Comparison of ENCODE assay signal across 21 cellular contexts in genomic region chr15:24944939-24945338, GRCh38.
"Had no signal": no experiment of that assay in that cellular context is flagged by ENCODE, and none has a peak within 500 bp of the region (broad histone marks: within the 10 kb centered on the region; RNA-seq: fewer than 3 reads in every experiment).

No MANE protein-coding gene starts in this region.

- H3K27ac Mint-ChIP-seq: activated CD4-positive, alpha-beta T cell treated with anti-CD3 and anti-CD28 coated beads, Interleukin-2, amount 10 ng/mL, durations not matched to agents 7 days and 5 days; activated CD8-positive, alpha-beta T cell treated with anti-CD3 and anti-CD28 coated beads, Interleukin-2, amount 10 ng/mL, durations not matched to agents 7 days and 5 days; activated T-helper 1 cell treated with anti-CD3 and anti-CD28 coated beads, Interleukin-12 subunit alpha, Interleukin-12 subunit beta, Interleukin-2, Interleukin-4 antibody, amounts not matched to agents 30 ng/mL and 10 ng/mL and 1 ng/mL, durations not matched to agents 14 hours and 24 hours and 36 hours; natural killer cell treated with Interleukin-12 subunit alpha and Interleukin-12 subunit beta and Interleukin-15 and Interleukin-18, amount 100 ng/mL, for 72 hours; progenitor cell of endocrine pancreas; T-cell; T-helper 2 cell treated with Interferon-gamma antibody and Interleukin-4, amounts not matched to agents 5 μg/mL and 100 μg/mL, for 36 hours had no signal

- H3K4me3 Mint-ChIP-seq: activated CD4-positive, alpha-beta T cell treated with anti-CD3 and anti-CD28 coated beads, Interleukin-2, amount 10 ng/mL, durations not matched to agents 7 days and 5 days; activated CD8-positive, alpha-beta T cell treated with anti-CD3 and anti-CD28 coated beads, Interleukin-2, amount 10 ng/mL, durations not matched to agents 7 days and 5 days; activated T-helper 1 cell treated with anti-CD3 and anti-CD28 coated beads, Interleukin-12 subunit alpha, Interleukin-12 subunit beta, Interleukin-2, Interleukin-4 antibody, amounts not matched to agents 30 ng/mL and 10 ng/mL and 1 ng/mL, durations not matched to agents 14 hours and 24 hours and 36 hours; central memory CD8-positive, alpha-beta T cell; natural killer cell treated with Interleukin-12 subunit alpha and Interleukin-12 subunit beta and Interleukin-15 and Interleukin-18, amount 100 ng/mL, for 72 hours; T-cell; T-helper 2 cell treated with Interferon-gamma antibody and Interleukin-4, amounts not matched to agents 5 μg/mL and 100 μg/mL, for 36 hours had no signal

- H3K4me1 Mint-ChIP-seq: activated CD4-positive, alpha-beta T cell treated with anti-CD3 and anti-CD28 coated beads, Interleukin-2, amount 10 ng/mL, durations not matched to agents 7 days and 5 days; central memory CD8-positive, alpha-beta T cell; T-cell had no signal

- H3K27me3 ChIP-seq: colonic mucosa, spleen, testis had no signal

- ATAC-seq: activated CD8-positive, alpha-beta T cell treated with anti-CD3 and anti-CD28 coated beads, Interleukin-2, amount 10 ng/mL, durations not matched to agents 7 days and 5 days; natural killer cell treated with Interleukin-12 subunit alpha and Interleukin-12 subunit beta and Interleukin-15 and Interleukin-18, amount 100 ng/mL, for 72 hours; T-cell had no signal

- H3K4me3 ChIP-seq: colonic mucosa, left ventricle myocardium inferior, spleen, testis had no signal

- H3K9me3 ChIP-seq: colonic mucosa, left ventricle myocardium inferior, testis had no signal

- H3K36me3 Mint-ChIP-seq: natural killer cell treated with Interleukin-12 subunit alpha and Interleukin-12 subunit beta and Interleukin-15 and Interleukin-18, amount 100 ng/mL, for 72 hours; T-cell had no signal

- DNase-seq: activated CD4-positive, alpha-beta T cell treated with anti-CD3 and anti-CD28 coated beads, Interleukin-2, amount 10 ng/mL, durations not matched to agents 7 days and 5 days; activated CD4-positive, CD25-positive, alpha-beta regulatory T cell treated with anti-CD3 and anti-CD28 coated beads, Interleukin-2, amount 50 U/mL, for 72 hours; activated CD8-positive, alpha-beta T cell treated with anti-CD3 and anti-CD28 coated beads, Interleukin-2, amount 10 ng/mL, durations not matched to agents 7 days and 5 days; activated gamma-delta T cell; activated naive CD4-positive, alpha-beta T cell treated with anti-CD3 and anti-CD28 coated beads, Interleukin-2, amount 50 U/mL, for 16 hours; aorta; colonic mucosa; left ventricle myocardium inferior; mammary epithelial cell; spleen; stimulated activated CD4-positive, alpha-beta T cell treated with anti-CD3 and anti-CD28 coated beads, Interleukin-4, amount 100 ng/mL, for 1 hour; stimulated activated naive CD4-positive, alpha-beta T cell; T-cell; testis; WERI-Rb-1 had no signal

- H3K36me3 ChIP-seq: colonic mucosa, left ventricle myocardium inferior, spleen, WERI-Rb-1 had no signal

- H3K27ac ChIP-seq: colonic mucosa, epithelial cell of prostate, left ventricle myocardium inferior, spleen, testis, WERI-Rb-1 had no signal

- H3K27me3 Mint-ChIP-seq: activated CD4-positive, alpha-beta T cell treated with anti-CD3 and anti-CD28 coated beads, Interleukin-2, amount 10 ng/mL, durations not matched to agents 7 days and 5 days; central memory CD8-positive, alpha-beta T cell; natural killer cell treated with Interleukin-12 subunit alpha and Interleukin-12 subunit beta and Interleukin-15 and Interleukin-18, amount 100 ng/mL, for 72 hours; progenitor cell of endocrine pancreas; T-cell had no signal

- H3K4me1 ChIP-seq: colonic mucosa, left ventricle myocardium inferior, spleen, testis had no signal
